ENCODE assay signal across 15 cellular contexts in the genomic region with DNA sequence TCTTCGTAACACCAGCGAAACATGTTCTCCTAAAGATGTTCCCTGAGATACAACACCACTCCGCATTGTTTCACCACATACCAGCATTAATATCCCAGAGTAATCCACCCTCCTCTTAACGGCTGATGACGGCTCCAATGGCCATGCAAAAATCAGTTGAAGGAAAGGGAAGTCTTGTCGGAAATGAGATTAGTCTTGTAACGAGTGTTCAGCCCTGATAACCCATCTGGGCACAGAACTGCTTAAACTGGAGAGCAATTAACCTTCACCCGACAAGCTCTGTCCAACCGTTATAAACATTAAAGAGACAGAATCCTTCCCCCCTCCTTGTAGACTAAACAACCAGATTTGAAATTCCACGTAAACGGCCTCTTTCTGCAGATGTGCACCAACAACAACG. TPM values are rescaled to one million over a fixed set of nuclear protein-coding genes. Genes with fewer than 3 reads are reported as not detected.
DNase-seq lines count a peak whose midpoint lies in the region; ATAC-seq and TF ChIP-seq lines count a peak whose summit lies in the region.
"Had no signal": no experiment of that assay in that cellular context is flagged by ENCODE, and none has a peak within 500 bp of the region (broad histone marks: within the 10 kb centered on the region; RNA-seq: fewer than 3 reads in every experiment).

No MANE protein-coding gene starts in this region.

- H3K79me2 ChIP-seq in smooth muscle cell (ENCODE audit: low read depth) = no peaks in the 10 kb centered on the region

- peaks cover 7% of the 10 kb centered on the region for H3F3A ChIP-seq in smooth muscle cell (ENCODE audit: low read depth)

- no peak overlapping the region for H3K9ac ChIP-seq in smooth muscle cell (ENCODE audit: low read depth)

- H3K9me3 ChIP-seq in KOPT-K1 (ENCODE audit: insufficient read depth, low read length, poor library complexity, severe bottlenecking) = no peaks in the 10 kb centered on the region
- no peaks in the 10 kb centered on the region for H3K9me3 ChIP-seq in WERI-Rb-1 (ENCODE audit: severe bottlenecking)
- no peaks in the 10 kb centered on the region for H3K9me3 ChIP-seq in smooth muscle cell (replicated peaks; ENCODE audit: low read depth)

- peaks cover 3% of the 10 kb centered on the region for H3K4me1 ChIP-seq in smooth muscle cell (ENCODE audit: low read depth)

- H3K27me3 ChIP-seq in WERI-Rb-1 (ENCODE audit: insufficient read depth, low read depth, severe bottlenecking) = no peaks in the 10 kb centered on the region
- no peaks in the 10 kb centered on the region for H3K27me3 ChIP-seq in smooth muscle cell (ENCODE audit: low read depth)

- WGBS in smooth muscle cell (ENCODE audit: low lambda C conversion rate) = 21% methylated on average over 12 of the region's 12 CpGs

- DNase-seq in WERI-Rb-1 (peak; percentile 81), left kidney (ENCODE audit: low read depth, low spot score) (peak; percentile 44), smooth muscle cell (lab: John Stamatoyannopoulos, UW; ENCODE audit: unreplicated experiment) (no peak)
- DNase-seq in effector CD8-positive, alpha-beta T cell (lab: John Stamatoyannopoulos, UW) = no peak
- DNase-seq in NK-92 treated with Interleukin-12 subunit alpha and Interleukin-12 subunit beta, amount 100 ng/mL, for 24 hours (lab: John Stamatoyannopoulos, UW) = no peak
- DNase-seq: activated CD4-positive, alpha-beta T cell treated with anti-CD3 and anti-CD28 coated beads for 36 hours; MM.1S; stimulated activated naive CD4-positive, alpha-beta T cell treated with Interleukin-2 at 50 U/mL for 16 hours had no signal

- H2AFZ ChIP-seq in smooth muscle cell (ENCODE audit: low read depth) = no peak overlapping the region

- H3K27ac ChIP-seq in KOPT-K1 (ENCODE audit: low read depth, low read length, poor library complexity, severe bottlenecking) (peak overlapping the region; percentile 98), WERI-Rb-1 (peak overlapping the region; percentile 84), smooth muscle cell (ENCODE audit: low read depth) (peak overlapping the region; percentile 60)
- H3K27ac ChIP-seq: C4-2B had no signal

- no peaks in the 10 kb centered on the region for H4K20me1 ChIP-seq in smooth muscle cell (ENCODE audit: low read depth)

- H3K36me3 ChIP-seq in KOPT-K1 (ENCODE audit: insufficient read depth, low read length) (no peaks in the 10 kb centered on the region), WERI-Rb-1 (no peaks in the 10 kb centered on the region), smooth muscle cell (ENCODE audit: low read depth) (no peaks in the 10 kb centered on the region)

- H3K4me3 ChIP-seq in WERI-Rb-1 (ENCODE audit: low read depth, low read length) (peak overlapping the region; percentile 38), smooth muscle cell (no peak overlapping the region)

- peak overlapping the region; percentile 61 for H3K4me2 ChIP-seq in smooth muscle cell

- TF ChIP-seq CTCF in WERI-Rb-1 (IDR thresholded peaks at IDR 0.05; ENCODE audit: low read depth, low read length) = no peak
- no peak for TF ChIP-seq CTCF in smooth muscle cell (IDR thresholded peaks at IDR 0.05; ENCODE audit: borderline replicate concordance, insufficient read depth, poor library complexity, severe bottlenecking)

- ATAC-seq in GM19395 (IDR thresholded peaks at IDR 0.05; ENCODE audit: unreplicated experiment) = no peak
- ATAC-seq in GM18870 (IDR thresholded peaks at IDR 0.05; ENCODE audit: unreplicated experiment) = no peak
- ATAC-seq: activated CD4-positive, alpha-beta T cell treated with anti-CD3 and anti-CD28 coated beads for 36 hours had no signal

RNA-seq across cellular contexts. Expression of a gene that starts 21.9 kb away (rescaled TPM):
- 11.0 and 13.9 TPM in 2 replicates for total RNA-seq in smooth muscle cell
- polyA plus RNA-seq in smooth muscle cell = 9.2 and 14.4 TPM in 2 replicates
- total RNA-seq: NCI-H460, SK-MEL-5 had no signal
- polyA plus RNA-seq: fibroblast of lung had no signal

Comparison
In these comparisons a context has a peak if more than half of its experiments do, and no peak if none do; other contexts are left out.
1. DNase-seq: peak in WERI-Rb-1 (single experiment) and left kidney (single experiment); none in smooth muscle cell (single experiment), effector CD8-positive, alpha-beta T cell (single experiment) and NK-92 treated with Interleukin-12 subunit alpha and Interleukin-12 subunit beta, amount 100 ng/mL, for 24 hours (single experiment).
2. Peak in every context shown above with its lines, with median percentiles within 50 percentile points of each other: H3K27ac ChIP-seq.